8 cellular contexts compared by ENCODE assay signal in the genomic region with DNA sequence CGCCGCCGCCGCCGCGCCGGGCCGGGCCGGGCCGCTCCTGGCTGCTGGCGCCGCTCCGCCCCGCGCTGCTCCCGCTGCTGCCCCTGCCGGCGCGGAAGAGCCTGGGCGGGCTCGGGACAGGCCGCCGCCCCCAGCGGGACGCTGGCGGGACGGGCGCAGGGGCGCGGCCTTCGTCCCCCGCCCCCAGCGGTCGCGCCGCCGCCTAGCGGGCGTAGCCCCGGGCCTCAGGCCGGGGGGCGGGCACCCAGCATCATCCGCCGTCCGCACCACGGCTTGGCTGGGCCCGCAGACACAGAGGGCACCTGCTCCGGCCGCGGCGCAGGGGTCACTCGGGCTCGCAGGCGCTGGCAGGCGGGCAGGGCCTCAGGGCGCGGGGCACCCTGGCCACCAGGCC. TPM values are rescaled to one million over a fixed set of nuclear protein-coding genes. Genes with fewer than 3 reads are reported as not detected.
DNase-seq lines count a peak whose midpoint lies in the region; ATAC-seq and TF ChIP-seq lines count a peak whose summit lies in the region.

Gene AMFR, minus strand, starts transcription at position 107 of the 394 bp plus-strand sequence. CDS start 218 bp downstream, outside the sequence.

- peak; percentile 34 for TF ChIP-seq POLR2A in GM19193 (IDR thresholded peaks at IDR 0.05; ENCODE audit: extremely low read depth, insufficient read depth, insufficient read length)

- H3K27ac ChIP-seq in CD8-positive, alpha-beta T cell (ENCODE audit: low read depth, low read length) = peak within 1 kb of the TSS; percentile 59
- peak within 1 kb of the TSS; percentile 70 for H3K27ac ChIP-seq in Panc1 (ENCODE audit: low read length)

- H3K4me1 ChIP-seq in CD8-positive, alpha-beta T cell (ENCODE audit: insufficient read depth, low read length) = peaks cover 19% of the 10 kb centered on the region
- H3K4me1 ChIP-seq in Panc1 (ENCODE audit: control insufficient read depth, insufficient read depth, low read length) = peaks cover 23% of the 10 kb centered on the region

- no peaks in the 10 kb centered on the region for H3K27me3 Mint-ChIP-seq in CD8-positive, alpha-beta T cell (ENCODE audit: low read depth)
- H3K27me3 Mint-ChIP-seq in activated T-helper 2 cell treated with anti-CD3 and anti-CD28 coated beads, Interferon-gamma antibody, Interleukin-2, Interleukin-4, amounts not matched to agents 10 μg/mL and 5 μg/mL and 100 μg/mL, durations not matched to agents 14 hours and 24 hours and 36 hours (ENCODE audit: low read depth) = no peaks in the 10 kb centered on the region
- no peaks in the 10 kb centered on the region for H3K27me3 Mint-ChIP-seq in natural killer cell treated with Interleukin-12 subunit alpha and Interleukin-12 subunit beta and Interleukin-15 and Interleukin-18, amount 100 ng/mL, for 72 hours
- H3K27me3 Mint-ChIP-seq in stimulated activated naive CD8-positive, alpha-beta T cell treated with anti-CD3 and anti-CD28 coated beads, Interleukin-15, Interleukin-2, amounts not matched to agents 100 ng/mL and 50 ng/mL, for 24 hours = no peaks in the 10 kb centered on the region

- no peaks in the 10 kb centered on the region for H3K27me3 ChIP-seq in CD8-positive, alpha-beta T cell (ENCODE audit: insufficient read depth, low read length)
- H3K27me3 ChIP-seq in Panc1 (ENCODE audit: control insufficient read depth, insufficient read depth, low read length) = no peaks in the 10 kb centered on the region

- H3K9me3 Mint-ChIP-seq in CD8-positive, alpha-beta T cell = no peaks in the 10 kb centered on the region
- no peaks in the 10 kb centered on the region for H3K9me3 Mint-ChIP-seq in activated T-helper 2 cell treated with anti-CD3 and anti-CD28 coated beads, Interferon-gamma antibody, Interleukin-2, Interleukin-4, amounts not matched to agents 10 μg/mL and 5 μg/mL and 100 μg/mL, durations not matched to agents 14 hours and 24 hours and 36 hours
- no peaks in the 10 kb centered on the region for H3K9me3 Mint-ChIP-seq in natural killer cell treated with Interleukin-12 subunit alpha and Interleukin-12 subunit beta and Interleukin-15 and Interleukin-18, amount 100 ng/mL, for 72 hours
- no peaks in the 10 kb centered on the region for H3K9me3 Mint-ChIP-seq in stimulated activated naive CD8-positive, alpha-beta T cell treated with anti-CD3 and anti-CD28 coated beads, Interleukin-15, Interleukin-2, amounts not matched to agents 100 ng/mL and 50 ng/mL, for 24 hours

- BruUV-seq in Panc1 (replicated peaks; lab: Mats Ljungman, UMichigan) = no TSS peak

- H3K4me1 Mint-ChIP-seq in CD8-positive, alpha-beta T cell (ENCODE audit: low read depth) = peaks cover 39% of the 10 kb centered on the region
- peaks cover 41% of the 10 kb centered on the region for H3K4me1 Mint-ChIP-seq in activated T-helper 2 cell treated with anti-CD3 and anti-CD28 coated beads, Interferon-gamma antibody, Interleukin-2, Interleukin-4, amounts not matched to agents 10 μg/mL and 5 μg/mL and 100 μg/mL, durations not matched to agents 14 hours and 24 hours and 36 hours (ENCODE audit: low read depth)
- peaks cover 31 to 45% of the 10 kb centered on the region in 2 donors for H3K4me1 Mint-ChIP-seq in natural killer cell treated with Interleukin-12 subunit alpha and Interleukin-12 subunit beta and Interleukin-15 and Interleukin-18, amount 100 ng/mL, for 72 hours (ENCODE audit: low read depth in 2 of 2)
- peaks cover 43% of the 10 kb centered on the region for H3K4me1 Mint-ChIP-seq in stimulated activated naive CD8-positive, alpha-beta T cell treated with anti-CD3 and anti-CD28 coated beads, Interleukin-15, Interleukin-2, amounts not matched to agents 100 ng/mL and 50 ng/mL, for 24 hours (ENCODE audit: low read depth)

- peak within 1 kb of the TSS; percentile 62 for H3K4me3 ChIP-seq in CD8-positive, alpha-beta T cell (ENCODE audit: low read depth, low read length)
- H3K4me3 ChIP-seq in Panc1 (ENCODE audit: low read depth in 2 of 2, low read length in 2 of 2) (peak within 1 kb of the TSS; percentile 58 to 74), fibroblast of pulmonary artery (replicated peaks; ENCODE audit: low read depth, low read length) (peak within 1 kb of the TSS; percentile 75)

- peaks cover under 1% of the 10 kb centered on the region for H3K36me3 ChIP-seq in CD8-positive, alpha-beta T cell (ENCODE audit: insufficient read depth, low read length)
- peaks cover 2% of the 10 kb centered on the region; the same call in 1 of the 2 replicates for H3K36me3 ChIP-seq in Panc1 (ENCODE audit: control insufficient read depth, insufficient read depth, low read length)

- H3K9me3 ChIP-seq in CD8-positive, alpha-beta T cell (ENCODE audit: low read length) = no peaks in the 10 kb centered on the region
- no peaks in the 10 kb centered on the region for H3K9me3 ChIP-seq in Panc1 (ENCODE audit: control insufficient read depth, insufficient read depth, low read depth, low read length)

- peak; percentile 93 for ATAC-seq in CD8-positive, alpha-beta T cell
- peak; percentile 83 for ATAC-seq in HG03354 (IDR thresholded peaks at IDR 0.05; ENCODE audit: poor library complexity, severe bottlenecking, unreplicated experiment)
- ATAC-seq in Panc1 = peak; percentile 98
- peak; percentile 98 to 99 for ATAC-seq in natural killer cell treated with Interleukin-12 subunit alpha and Interleukin-12 subunit beta and Interleukin-15 and Interleukin-18, amount 100 ng/mL, for 72 hours

- peak; percentile 35 to 80 (median 63) for DNase-seq in CD8-positive, alpha-beta T cell
- DNase-seq in Panc1 (ENCODE audit: low read depth, low spot score) (no peak), fibroblast of pulmonary artery (ENCODE audit: low read depth) (peak; percentile 80)
- DNase-seq in activated T-helper 2 cell treated with anti-CD3 and anti-CD28 coated beads, Interferon-gamma antibody, Interleukin-2, Interleukin-4, amounts not matched to agents 10 μg/mL and 5 μg/mL and 100 μg/mL, durations not matched to agents 14 hours and 24 hours and 36 hours (ENCODE audit: low spot score) = peak; percentile 71
- DNase-seq in natural killer cell treated with Interleukin-12 subunit alpha and Interleukin-12 subunit beta and Interleukin-15 and Interleukin-18, amount 100 ng/mL, for 72 hours (ENCODE audit: low spot score) = peak; percentile 85

- in situ Hi-C loops in Panc1 (cut with HindIII; ENCODE audit: low pct_unique_long_range_greater_than_20kb, low sequenced_read_pairs) = no loop called here

- POLR2A ChIA-PET in CD8-positive, alpha-beta T cell (lab: Charles Lee) = interaction anchor here (1.5 kb wide), 1 partner anchor 26 kb away, joined by 5 read pairs; the partner anchor contains the start of genes NUDT21 and OGFOD1
- POLR2A ChIA-PET in Panc1 (lab: Charles Lee) = no interaction called here

- H3K4me3 Mint-ChIP-seq in CD8-positive, alpha-beta T cell = peak within 1 kb of the TSS; percentile 89
- H3K4me3 Mint-ChIP-seq in activated T-helper 2 cell treated with anti-CD3 and anti-CD28 coated beads, Interferon-gamma antibody, Interleukin-2, Interleukin-4, amounts not matched to agents 10 μg/mL and 5 μg/mL and 100 μg/mL, durations not matched to agents 14 hours and 24 hours and 36 hours (ENCODE audit: low read depth) = peak within 1 kb of the TSS; percentile 98
- H3K4me3 Mint-ChIP-seq in natural killer cell treated with Interleukin-12 subunit alpha and Interleukin-12 subunit beta and Interleukin-15 and Interleukin-18, amount 100 ng/mL, for 72 hours = peak within 1 kb of the TSS; percentile 95
- peak within 1 kb of the TSS; percentile 88 for H3K4me3 Mint-ChIP-seq in stimulated activated naive CD8-positive, alpha-beta T cell treated with anti-CD3 and anti-CD28 coated beads, Interleukin-15, Interleukin-2, amounts not matched to agents 100 ng/mL and 50 ng/mL, for 24 hours

- peak; percentile 45 for TF ChIP-seq CTCF in CD8-positive, alpha-beta T cell (IDR thresholded peaks at IDR 0.05)
- TF ChIP-seq CTCF in Panc1 (IDR thresholded peaks at IDR 0.05) = peak; percentile 66
- TF ChIP-seq CTCF in fibroblast of pulmonary artery (IDR thresholded peaks at IDR 0.05; ENCODE audit: low read length, missing control alignments) = no peak

- intact Hi-C loops in CD8-positive, alpha-beta T cell (cut with DNase I, micrococcal nuclease) = loop anchor here (1.0 to 10.0 kb wide), 3 partner anchors 26 to 1309 kb away; partner anchors contain the start of genes NUDT21 (in 2 of the 2), OGFOD1 (in 2 of the 2) and KATNB1 (in 1 of the 2)
- intact Hi-C loops in Panc1 (cut with micrococcal nuclease; ENCODE audit: unreplicated experiment) = no loop called here
- intact Hi-C loops in activated T-helper 2 cell treated with anti-CD3 and anti-CD28 coated beads, Interferon-gamma antibody, Interleukin-2, Interleukin-4, amounts not matched to agents 10 μg/mL and 5 μg/mL and 100 μg/mL, durations not matched to agents 14 hours and 24 hours and 36 hours (cut with micrococcal nuclease) = loop anchor here (1.0 to 2.0 kb wide), 2 partner anchors 26 to 69 kb away; partner anchors contain the start of genes NUDT21 and OGFOD1

- H3K36me3 Mint-ChIP-seq in CD8-positive, alpha-beta T cell = peaks cover 9% of the 10 kb centered on the region
- H3K36me3 Mint-ChIP-seq in activated T-helper 2 cell treated with anti-CD3 and anti-CD28 coated beads, Interferon-gamma antibody, Interleukin-2, Interleukin-4, amounts not matched to agents 10 μg/mL and 5 μg/mL and 100 μg/mL, durations not matched to agents 14 hours and 24 hours and 36 hours (ENCODE audit: low read depth) = peaks cover 12% of the 10 kb centered on the region
- H3K36me3 Mint-ChIP-seq in natural killer cell treated with Interleukin-12 subunit alpha and Interleukin-12 subunit beta and Interleukin-15 and Interleukin-18, amount 100 ng/mL, for 72 hours = peaks cover 3% of the 10 kb centered on the region
- H3K36me3 Mint-ChIP-seq in stimulated activated naive CD8-positive, alpha-beta T cell treated with anti-CD3 and anti-CD28 coated beads, Interleukin-15, Interleukin-2, amounts not matched to agents 100 ng/mL and 50 ng/mL, for 24 hours (ENCODE audit: low read depth) = peaks cover 10% of the 10 kb centered on the region

- CTCF ChIA-PET in CD8-positive, alpha-beta T cell (lab: Charles Lee) = interaction anchor here (0.9 kb wide), 1 partner anchor 9 kb away, joined by 3 read pairs; no protein-coding TSS in a partner anchor
- CTCF ChIA-PET in Panc1 (lab: Charles Lee) = no interaction called here

- H3K27ac Mint-ChIP-seq in CD8-positive, alpha-beta T cell = peak within 1 kb of the TSS; percentile 85
- H3K27ac Mint-ChIP-seq in activated T-helper 2 cell treated with anti-CD3 and anti-CD28 coated beads, Interferon-gamma antibody, Interleukin-2, Interleukin-4, amounts not matched to agents 10 μg/mL and 5 μg/mL and 100 μg/mL, durations not matched to agents 14 hours and 24 hours and 36 hours = peak within 1 kb of the TSS; percentile 88
- H3K27ac Mint-ChIP-seq in natural killer cell treated with Interleukin-12 subunit alpha and Interleukin-12 subunit beta and Interleukin-15 and Interleukin-18, amount 100 ng/mL, for 72 hours = peak within 1 kb of the TSS; percentile 60 to 93
- H3K27ac Mint-ChIP-seq in stimulated activated naive CD8-positive, alpha-beta T cell treated with anti-CD3 and anti-CD28 coated beads, Interleukin-15, Interleukin-2, amounts not matched to agents 100 ng/mL and 50 ng/mL, for 24 hours = peak within 1 kb of the TSS; percentile 76

RNA-seq across cellular contexts. Expression of gene AMFR, which starts in this region (rescaled TPM):
- 10 to 100 TPM; 75.4 to 76.4 TPM for total RNA-seq in CD8-positive, alpha-beta T cell
- total RNA-seq in Panc1 (2021; ENCODE audit: unreplicated experiment) = 89.6 TPM
- 112 TPM for polyA plus RNA-seq in Panc1 (2012; ENCODE audit: insufficient read length)
- 58.8 and 59.8 TPM in 2 replicates for total RNA-seq in activated T-helper 2 cell treated with anti-CD3 and anti-CD28 coated beads, Interferon-gamma antibody, Interleukin-2, Interleukin-4, amounts not matched to agents 10 μg/mL and 5 μg/mL and 100 μg/mL, durations not matched to agents 14 hours and 24 hours and 36 hours
- total RNA-seq in natural killer cell treated with Interleukin-12 subunit alpha and Interleukin-12 subunit beta and Interleukin-15 and Interleukin-18, amount 100 ng/mL, for 72 hours = 10 to 100 TPM; 46.5 to 86.2 TPM
